10 cellular contexts compared by ENCODE assay signal in genomic region chr13:20441879-20442278, GRCh38.
DNase-seq lines count a peak whose midpoint lies in the region; ATAC-seq and TF ChIP-seq lines count a peak whose summit lies in the region.
"Had no signal": no experiment of that assay in that cellular context is flagged by ENCODE, and none has a peak within 500 bp of the region (broad histone marks: within the 10 kb centered on the region; RNA-seq: fewer than 3 reads in every experiment).

No MANE protein-coding gene starts in this region.

- no peaks in the 10 kb centered on the region for H3K79me2 ChIP-seq in SK-N-SH (ENCODE audit: insufficient read depth)

- ATAC-seq in HG03432 (IDR thresholded peaks at IDR 0.05; ENCODE audit: unreplicated experiment), result peak; percentile 60

- H3K9ac ChIP-seq in SK-N-SH, result no peak overlapping the region

- no peaks in the 10 kb centered on the region for H3K9me2 ChIP-seq in SK-N-SH

- no peaks in the 10 kb centered on the region for H4K20me1 ChIP-seq in SK-N-SH (ENCODE audit: insufficient read depth)

- DNase-seq in SK-N-SH (no peak), foreskin fibroblast (peak; percentile 38 to 59), stromal cell of bone marrow (ENCODE audit: low read depth) (peak; percentile 47), NCI-H2171 (lab: John Stamatoyannopoulos, UW) (no peak), immature natural killer cell (no peak)
- DNase-seq in effector memory CD4-positive, alpha-beta T cell, result no peak
- DNase-seq: activated B cell treated with CpG ODN at 0.5 μM for 24 hours, DND-41, H9 had no signal

- no peaks in the 10 kb centered on the region for H3K36me3 ChIP-seq in SK-N-SH (replicated peaks in 1 of 2; ENCODE audit: control insufficient read depth in 1 of 2, insufficient read depth in 2 of 2, low read length in 1 of 2)
- H3K36me3 ChIP-seq in effector memory CD4-positive, alpha-beta T cell (ENCODE audit: control insufficient read depth, insufficient read depth, low read length), result no peaks in the 10 kb centered on the region

- H3K27me3 Mint-ChIP-seq in immature natural killer cell (ENCODE audit: low read depth in 3 of 3), result peaks cover 0 to 2% (median 0%) of the 10 kb centered on the region in 3 donors
- H3K27me3 Mint-ChIP-seq: activated B cell treated with CpG ODN at 0.5 μM for 24 hours had no signal

- no peak for TF ChIP-seq EP300 in SK-N-SH (IDR thresholded peaks at IDR 0.05; ENCODE audit: borderline replicate concordance in 1 of 2, low read depth in 1 of 2, low read length in 1 of 2)

- H3K27me3 ChIP-seq in SK-N-SH (ENCODE audit: insufficient read depth), result no peaks in the 10 kb centered on the region
- H3K27me3 ChIP-seq in effector memory CD4-positive, alpha-beta T cell (replicated peaks; ENCODE audit: control insufficient read depth, insufficient read depth, low read length, poor library complexity, severe bottlenecking), result no peaks in the 10 kb centered on the region

- POLR2A ChIA-PET in SK-N-SH (lab: Yijun Ruan, JAX), result no interaction called here

- peaks cover 5 to 22% (median 10%) of the 10 kb centered on the region in 3 donors for H3K36me3 Mint-ChIP-seq in immature natural killer cell

- H3K4me1 ChIP-seq in SK-N-SH (ENCODE audit: control insufficient read depth in 1 of 2, insufficient read depth in 2 of 2, low read depth in 1 of 2, low read length in 1 of 2), result no peaks in the 10 kb centered on the region; a peak in 1 of 4 replicates
- no peaks in the 10 kb centered on the region for H3K4me1 ChIP-seq in effector memory CD4-positive, alpha-beta T cell (ENCODE audit: control insufficient read depth, insufficient read depth, low read length, poor library complexity, severe bottlenecking)

- no peak overlapping the region for H2AFZ ChIP-seq in SK-N-SH (ENCODE audit: low read depth)

- H3K4me3 ChIP-seq in SK-N-SH (ENCODE audit: low read depth in 2 of 2, low read length in 1 of 2) (no peak overlapping the region), foreskin fibroblast (ENCODE audit: low read depth in 1 of 2, low read length in 2 of 2) (no peak overlapping the region)
- H3K4me3 ChIP-seq in effector memory CD4-positive, alpha-beta T cell (ENCODE audit: insufficient read depth, low read depth, low read length, poor library complexity, severe bottlenecking), result no peak overlapping the region

- H3F3A ChIP-seq in SK-N-SH (replicated peaks; ENCODE audit: insufficient read depth), result peaks cover 6% of the 10 kb centered on the region

- H3K4me2 ChIP-seq in SK-N-SH, result 0 out of 2 replicates have a peak overlapping the region, but pooled peaks have one; percentile 0

- CTCF ChIA-PET in SK-N-SH (lab: Yijun Ruan, JAX), result interaction anchor here (0.9 to 1.5 kb wide), 2 partner anchors 14 to 245 kb away, joined by 3 read pairs; no protein-coding TSS in a partner anchor

- H3K9me3 Mint-ChIP-seq in immature natural killer cell, result peaks cover 0 to 11% (median 5%) of the 10 kb centered on the region in 6 donors

- H3K9me3 ChIP-seq in SK-N-SH, result no peaks in the 10 kb centered on the region
- no peaks in the 10 kb centered on the region for H3K9me3 ChIP-seq in effector memory CD4-positive, alpha-beta T cell (ENCODE audit: control insufficient read depth, low read length)

- TF ChIP-seq CTCF in SK-N-SH (IDR thresholded peaks at IDR 0.05), result no peak
- TF ChIP-seq CTCF in foreskin fibroblast (IDR thresholded peaks at IDR 0.05; ENCODE audit: low read depth, low read length), result no peak

- H3K27ac Mint-ChIP-seq in immature natural killer cell, result no peak overlapping the region
- H3K27ac Mint-ChIP-seq: activated B cell treated with CpG ODN at 0.5 μM for 24 hours had no signal

- peak overlapping the region in 1 of 2 experiments; percentile 26; a peak in 2 of 4 replicates for H3K27ac ChIP-seq in SK-N-SH (ENCODE audit: low read depth in 2 of 2, low read length in 1 of 2)
- no peak overlapping the region for H3K27ac ChIP-seq in effector memory CD4-positive, alpha-beta T cell (ENCODE audit: insufficient read depth, low read length, poor library complexity, severe bottlenecking)

- no peak overlapping the region for H3K4me3 Mint-ChIP-seq in immature natural killer cell
- H3K4me3 Mint-ChIP-seq: activated B cell treated with CpG ODN at 0.5 μM for 24 hours, H9 had no signal

- no peaks in the 10 kb centered on the region for H3K4me1 Mint-ChIP-seq in immature natural killer cell
- H3K4me1 Mint-ChIP-seq: activated B cell treated with CpG ODN at 0.5 μM for 24 hours had no signal

- 28% methylated on average over 2 of the region's 2 CpGs for WGBS in SK-N-SH (ENCODE audit: low lambda C conversion rate)

- no peak for TF ChIP-seq RAD21 in SK-N-SH (IDR thresholded peaks at IDR 0.05; ENCODE audit: low read length)

TF ChIP-seq in SK-N-SH, 30 proteins besides CTCF, POLR2A, EP300 and RAD21:
- TF ChIP-seq GATA2 (CRISPR knock-in tag; IDR thresholded peaks at IDR 0.05), result no peak
- TF ChIP-seq IRF3 (IDR thresholded peaks at IDR 0.05; ENCODE audit: low read depth, low read length), result no peak
- no peak for TF ChIP-seq SIN3A (IDR thresholded peaks at IDR 0.05; ENCODE audit: borderline replicate concordance, low read depth, low read length)
- TF ChIP-seq CHD2 (IDR thresholded peaks at IDR 0.05; ENCODE audit: low read length, partially characterized antibody), result no peak
- no peak for TF ChIP-seq MXI1 (IDR thresholded peaks at IDR 0.05; ENCODE audit: low read depth, low read length)
- TF ChIP-seq FOSL2 (IDR thresholded peaks at IDR 0.05; ENCODE audit: borderline replicate concordance, low read depth), result peak; percentile 9; the same call in 1 of the 2 replicates
- TF ChIP-seq MAX (IDR thresholded peaks at IDR 0.05; ENCODE audit: low read depth), result no peak
- TF ChIP-seq JUND (IDR thresholded peaks at IDR 0.05), result peak; percentile 35; the same call in 1 of the 2 replicates
- no peak for TF ChIP-seq FOXM1 (IDR thresholded peaks at IDR 0.05; ENCODE audit: low read depth)
TF ChIP-seq in SK-N-SH: peak in this region for 2.

Comparison
In these comparisons a context has a peak if more than half of its experiments do, and no peak if none do; other contexts are left out.
1. DNase-seq: peak in foreskin fibroblast (2 of 2) and stromal cell of bone marrow (single experiment); none in SK-N-SH (single experiment), NCI-H2171 (single experiment), immature natural killer cell (0 of 3) and effector memory CD4-positive, alpha-beta T cell (0 of 3).